ENCODE assay signal across 8 cellular contexts in genomic region chr17:31548709-31549108, GRCh38.
DNase-seq lines count a peak whose midpoint lies in the region; ATAC-seq and TF ChIP-seq lines count a peak whose summit lies in the region.

No MANE protein-coding gene starts in this region.

- BruUV-seq in MCF 10A (replicated peaks; lab: Mats Ljungman, UMichigan) = TSS peak; percentile 68

- intact Hi-C loops in MCF 10A (cut with micrococcal nuclease) = no loop called here

- H3K36me3 Mint-ChIP-seq in MCF 10A (ENCODE audit: insufficient read depth, unreplicated experiment) = no peaks in the 10 kb centered on the region

- H3K27ac Mint-ChIP-seq in MCF 10A (ENCODE audit: low read depth, unreplicated experiment) = peak overlapping the region; percentile 32

- H3K9me3 ChIP-seq in HUES48 (ENCODE audit: control insufficient read depth, insufficient read depth, low read length) (no peaks in the 10 kb centered on the region), mesodermal cell (ENCODE audit: control insufficient read depth, low read length) (no peaks in the 10 kb centered on the region)

- H3K27ac ChIP-seq in 22Rv1 (peak overlapping the region; percentile 84), HUES48 (ENCODE audit: low read depth, low read length) (no peak overlapping the region), mesodermal cell (ENCODE audit: low read depth, low read length, severe bottlenecking) (peak overlapping the region; percentile 75)

- POLR2A ChIA-PET in MCF 10A (lab: Yijun Ruan, JAX) = interaction anchor here (0.6 to 1.3 kb wide), 6 partner anchors 15 to 310 kb away, joined by 3 to 7 read pairs (median 4); partner anchors contain the start of gene COPRS

- H3K27me3 Mint-ChIP-seq in MCF 10A (ENCODE audit: insufficient read depth, unreplicated experiment) = no peaks in the 10 kb centered on the region

- H3K9me3 Mint-ChIP-seq in MCF 10A (ENCODE audit: unreplicated experiment) = no peaks in the 10 kb centered on the region

- CTCF ChIA-PET in MCF 10A (lab: Yijun Ruan, JAX) = interaction anchor here (0.9 kb wide), 1 partner anchor 66 kb away, joined by 4 read pairs; no protein-coding TSS in a partner anchor

- H3K4me3 ChIP-seq in HUES48 (ENCODE audit: low read depth, low read length) (peak overlapping the region; percentile 97), mesodermal cell (ENCODE audit: extremely low read depth, insufficient read depth, low read length, poor library complexity, severe bottlenecking) (peak overlapping the region; percentile 77)

- H3K4me1 Mint-ChIP-seq in MCF 10A (ENCODE audit: insufficient read depth, unreplicated experiment) = peaks cover 17% of the 10 kb centered on the region

- peaks cover 17% of the 10 kb centered on the region for H3K27me3 ChIP-seq in HUES48 (ENCODE audit: control insufficient read depth, insufficient read depth, low read length)

- ATAC-seq in HG03378 (IDR thresholded peaks at IDR 0.05; ENCODE audit: unreplicated experiment) = no peak

- H3K4me1 ChIP-seq in HUES48 (ENCODE audit: control insufficient read depth, insufficient read depth, low read length) (no peaks in the 10 kb centered on the region), mesodermal cell (ENCODE audit: control insufficient read depth, insufficient read depth, low read length, poor library complexity, severe bottlenecking) (peaks cover 4% of the 10 kb centered on the region)

- TF ChIP-seq CTCF in 22Rv1 (IDR thresholded peaks at IDR 0.05) (no peak), MCF 10A (IDR thresholded peaks at IDR 0.05; ENCODE audit: unreplicated experiment) (no peak)

- WGBS in mesodermal cell (ENCODE audit: insufficient coverage in 2 of 2), 2 experiments = 55 to 67% methylated on average over 2 to 5 of the region's 5 CpGs

- peak overlapping the region; percentile 80 for H3K9ac ChIP-seq in HUES48 (ENCODE audit: low read depth, low read length)

- peak overlapping the region; percentile 84 for H3K4me3 Mint-ChIP-seq in MCF 10A (ENCODE audit: unreplicated experiment)

- DNase-seq in MCF 10A (ENCODE audit: unreplicated experiment) (no peak), SHP77 treated with DMSO at 0.1 percent for 48 hours (lab: John Stamatoyannopoulos, UW) (no peak), GDM1 (lab: John Stamatoyannopoulos, UW) (no peak), NCI-H1105 (lab: John Stamatoyannopoulos, UW) (no peak)

- H3K36me3 ChIP-seq in HUES48 (ENCODE audit: control insufficient read depth, insufficient read depth, low read length) = no peaks in the 10 kb centered on the region
- H3K36me3 ChIP-seq in mesodermal cell (ENCODE audit: control insufficient read depth, insufficient read depth, low read length) = no peaks in the 10 kb centered on the region
